ENCODE assay signal across 1 cellular context in genomic region chr2:28944535-28944934, GRCh38.
TF ChIP-seq lines count a peak whose summit lies in the region.

No MANE protein-coding gene starts in this region.

TF ChIP-seq in K562, 482 proteins besides CTCF, POLR2A, EP300 and RAD21:
- no peak for TF ChIP-seq DACH1 (IDR thresholded peaks at IDR 0.05; ENCODE audit: partially characterized antibody)
- TF ChIP-seq ZNF316 (IDR thresholded peaks at IDR 0.05) = 0 out of 2 replicates have a peak, but pooled peaks have one; percentile 9
